ENCODE assay signal across 9 cellular contexts in the genomic region with DNA sequence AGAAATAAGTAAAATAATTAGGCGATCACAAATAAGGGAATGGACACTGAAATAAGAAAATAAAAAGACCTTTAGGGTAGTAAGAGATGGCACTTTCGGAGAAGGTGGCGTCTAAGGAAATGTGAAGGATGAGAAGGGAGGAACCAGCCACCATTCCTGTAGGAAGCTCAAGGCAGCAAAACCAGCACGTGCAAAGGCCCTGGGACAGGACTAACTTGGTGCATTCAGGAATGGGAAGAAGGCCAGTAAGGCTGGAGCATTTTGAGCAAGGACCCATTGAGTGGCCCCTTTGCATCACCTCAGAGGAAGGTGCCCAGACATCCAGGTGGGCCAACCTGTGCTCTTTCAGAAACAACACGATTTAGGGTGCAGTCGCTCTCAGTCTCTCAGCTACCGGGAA. TPM values are rescaled to one million over a fixed set of nuclear protein-coding genes. Genes with fewer than 3 reads are reported as not detected.
DNase-seq lines count a peak whose midpoint lies in the region; ATAC-seq and TF ChIP-seq lines count a peak whose summit lies in the region.
"Had no signal": no experiment of that assay in that cellular context is flagged by ENCODE, and none has a peak within 500 bp of the region (broad histone marks: within the 10 kb centered on the region; RNA-seq: fewer than 3 reads in every experiment).

No MANE protein-coding gene starts in this region.

- no peaks in the 10 kb centered on the region for H3K36me3 ChIP-seq in A673 (ENCODE audit: insufficient read depth, low read length, poor library complexity, severe bottlenecking)
- no peaks in the 10 kb centered on the region for H3K36me3 ChIP-seq in ascending aorta
- peaks cover 0 to 5% (median 0%) of the 10 kb centered on the region in 3 experiments for H3K36me3 ChIP-seq in naive thymus-derived CD4-positive, alpha-beta T cell (ENCODE audit: control insufficient read depth in 2 of 3, insufficient read depth in 3 of 3, low read length in 3 of 3)

- H3K27me3 ChIP-seq in A673 (replicated peaks; ENCODE audit: insufficient read depth, low read depth, low read length, poor library complexity) (no peaks in the 10 kb centered on the region), H9 (ENCODE audit: insufficient read depth, low read length) (peaks cover 7% of the 10 kb centered on the region; the same call in 1 of the 2 replicates), ascending aorta (no peaks in the 10 kb centered on the region)
- no peaks in the 10 kb centered on the region for H3K27me3 ChIP-seq in naive thymus-derived CD4-positive, alpha-beta T cell (ENCODE audit: control insufficient read depth in 2 of 2, insufficient read depth in 2 of 2, low read length in 2 of 2)

- no peak overlapping the region for H4K5ac ChIP-seq in H9 (ENCODE audit: insufficient read length, low read depth, low read length)

- H3K9me3 Mint-ChIP-seq in H9: peaks cover 0 to 6% of the 10 kb centered on the region in 2 experiments; a peak in 3 of 5 replicates
- peaks cover 0 to 5% (median 0%) of the 10 kb centered on the region in 11 donors for H3K9me3 Mint-ChIP-seq in naive thymus-derived CD4-positive, alpha-beta T cell

- no peak overlapping the region for H3K23ac ChIP-seq in H9 (ENCODE audit: insufficient read length, low read depth, low read length)

- H3K14ac ChIP-seq in H9 (ENCODE audit: insufficient read depth, low read length): no peak overlapping the region

- TF ChIP-seq CTCF in A673 (conservative IDR thresholded peaks at IDR 0.05; ENCODE audit: low read depth, low read length) (no peak), H9 (conservative IDR thresholded peaks at IDR 0.05) (no peak), ascending aorta (IDR thresholded peaks at IDR 0.05) (no peak)

- H2BK15ac ChIP-seq in H9 (ENCODE audit: low read depth, low read length): no peak overlapping the region

- H3K4me1 Mint-ChIP-seq in H9: peaks cover 34 to 36% of the 10 kb centered on the region in 2 experiments
- H3K4me1 Mint-ChIP-seq in naive thymus-derived CD4-positive, alpha-beta T cell: peaks cover 68 to 96% (median 86%) of the 10 kb centered on the region in 7 donors

- no peaks in the 10 kb centered on the region for H4K20me1 ChIP-seq in H9 (ENCODE audit: control insufficient read depth, insufficient read depth, insufficient read length)

- H3K23me2 ChIP-seq in H9 (ENCODE audit: insufficient read length, low read depth, low read length, poor library complexity, severe bottlenecking): peaks cover 7% of the 10 kb centered on the region

- no peak overlapping the region for H2BK120ac ChIP-seq in H9 (ENCODE audit: low read depth, low read length, poor library complexity, severe bottlenecking)

- no peak overlapping the region for H2AFZ ChIP-seq in H9 (ENCODE audit: low read length)

- no peak overlapping the region for H3K27ac Mint-ChIP-seq in H9
- peak overlapping the region; percentile 72 to 100 (median 99) for H3K27ac Mint-ChIP-seq in naive thymus-derived CD4-positive, alpha-beta T cell

- H3K36me3 Mint-ChIP-seq in H9 (ENCODE audit: insufficient read depth in 1 of 3, low read depth in 3 of 3): peaks cover 0 to 5% (median 0%) of the 10 kb centered on the region in 3 experiments; a peak in 2 of 7 replicates
- H3K36me3 Mint-ChIP-seq in naive thymus-derived CD4-positive, alpha-beta T cell: peaks cover 0 to 32% (median 0%) of the 10 kb centered on the region in 5 donors

- no peak overlapping the region for H2BK5ac ChIP-seq in H9 (ENCODE audit: insufficient read length, low read length)

- H3K56ac ChIP-seq in H9 (ENCODE audit: insufficient read length, low read depth, low read length): no peak overlapping the region

- H3T11ph ChIP-seq in H9 (ENCODE audit: low read length): no peak overlapping the region

- no peak overlapping the region for H3K4me2 ChIP-seq in H9 (ENCODE audit: insufficient read depth, insufficient read length, low read length)

- DNase-seq in A673 (ENCODE audit: low spot score) (no peak), H9 (no peak), ascending aorta (ENCODE audit: low spot score in 2 of 2) (no peak), SK-N-DZ (ENCODE audit: low spot score) (no peak), NCI-H2081 treated with DMSO at 0.1 percent for 48 hours (lab: John Stamatoyannopoulos, UW) (no peak)
- no peak for DNase-seq in naive thymus-derived CD4-positive, alpha-beta T cell
- no peak for DNase-seq in stimulated activated CD4-positive, alpha-beta T cell treated with anti-CD3 and anti-CD28 coated beads, Interleukin-2, amount 100 ng/mL, for 48 hours

- no peak overlapping the region for H2BK20ac ChIP-seq in H9 (ENCODE audit: low read depth, low read length, poor library complexity, severe bottlenecking)

- H2BK12ac ChIP-seq in H9 (ENCODE audit: insufficient read length, low read depth, low read length): no peak overlapping the region

- H3K4me3 Mint-ChIP-seq in H9: peak overlapping the region; percentile 73 to 91
- H3K4me3 Mint-ChIP-seq in naive thymus-derived CD4-positive, alpha-beta T cell: peak overlapping the region; percentile 86 to 99 (median 95)

- no peak overlapping the region for H3K27ac ChIP-seq in A673 (ENCODE audit: low read depth, low read length, poor library complexity, severe bottlenecking)
- H3K27ac ChIP-seq in H9 (ENCODE audit: insufficient read length, low read depth, low read length): no peak overlapping the region
- peak overlapping the region; percentile 84 to 94 for H3K27ac ChIP-seq in ascending aorta
- peak overlapping the region; percentile 97 for H3K27ac ChIP-seq in naive thymus-derived CD4-positive, alpha-beta T cell (ENCODE audit: low read depth, low read length)
- H3K27ac ChIP-seq: SK-N-MC had no signal

- H3K9me3 ChIP-seq in A673 (ENCODE audit: low read depth, low read length, poor library complexity, severe bottlenecking) (no peaks in the 10 kb centered on the region), H9 (ENCODE audit: control insufficient read depth, low read depth, low read length) (no peaks in the 10 kb centered on the region), ascending aorta (no peaks in the 10 kb centered on the region)
- no peaks in the 10 kb centered on the region for H3K9me3 ChIP-seq in naive thymus-derived CD4-positive, alpha-beta T cell (ENCODE audit: control insufficient read depth in 2 of 3, low read length in 3 of 3)

- no peak overlapping the region for H4K8ac ChIP-seq in H9 (replicated peaks; ENCODE audit: insufficient read length, low read depth, low read length)

- intact Hi-C loops in A673 (cut with micrococcal nuclease; ENCODE audit: unreplicated experiment) (no loop called here), ascending aorta (cut with DNase I) (loop anchor here (2.0 to 5.0 kb wide), 3 partner anchors 44 to 71 kb away; a partner anchor contains a TSS)
- intact Hi-C loops in naive thymus-derived CD4-positive, alpha-beta T cell (cut with micrococcal nuclease): loop anchor here (1.0 to 10.0 kb wide), 4 partner anchors 34 to 372 kb away; a partner anchor contains a TSS

- no peak overlapping the region for H3K18ac ChIP-seq in H9 (ENCODE audit: insufficient read length, low read depth, low read length)

- no peaks in the 10 kb centered on the region for H3K79me1 ChIP-seq in H9 (ENCODE audit: insufficient read depth, low read depth, low read length, poor library complexity, severe bottlenecking)

- no TSS peak for BruUV-seq in A673 (replicated peaks; lab: Mats Ljungman, UMichigan)

- no peak overlapping the region for H4K91ac ChIP-seq in H9 (ENCODE audit: insufficient read length, low read depth, low read length)

- no peaks in the 10 kb centered on the region for H3K79me2 ChIP-seq in H9 (ENCODE audit: insufficient read depth, low read length)

- peaks cover 83% of the 10 kb centered on the region for H3K27me3 Mint-ChIP-seq in H9 (ENCODE audit: low read depth)
- peaks cover 0 to 13% (median 0%) of the 10 kb centered on the region in 5 donors for H3K27me3 Mint-ChIP-seq in naive thymus-derived CD4-positive, alpha-beta T cell

- POLR2A ChIA-PET in A673 (lab: Charles Lee; ENCODE audit: low non-redundant PET): interaction anchor here (0.6 kb wide), 1 partner anchor 598 kb away, joined by 7 read pairs; no protein-coding TSS in a partner anchor
- POLR2A ChIA-PET in naive thymus-derived CD4-positive, alpha-beta T cell (lab: Charles Lee): interaction anchor here (0.5 to 7.2 kb wide), 11 partner anchors 8 to 78 kb away, joined by 3 to 66 read pairs (median 5); a partner anchor contains a TSS

- H3K4me3 ChIP-seq in A673 (ENCODE audit: low read depth, low read length, poor library complexity, severe bottlenecking) (peak overlapping the region; percentile 72), ascending aorta (peak overlapping the region in 1 of 2 donors; percentile 89)
- H3K4me3 ChIP-seq in naive thymus-derived CD4-positive, alpha-beta T cell (ENCODE audit: low read length): no peak overlapping the region

- no peak overlapping the region; the same call in 1 of the 2 replicates for H3K4ac ChIP-seq in H9 (ENCODE audit: low read depth, low read length)

- no peak for ATAC-seq in naive thymus-derived CD4-positive, alpha-beta T cell
- ATAC-seq in GM21786 (IDR thresholded peaks at IDR 0.05; ENCODE audit: unreplicated experiment): no peak

- no peak overlapping the region for H2AK5ac ChIP-seq in H9 (ENCODE audit: insufficient read length, low read length)

- peaks cover 27% of the 10 kb centered on the region for H3K4me1 ChIP-seq in A673 (ENCODE audit: insufficient read depth, low read length, poor library complexity, severe bottlenecking)
- 0 out of 2 replicates have a peak, but pooled peaks cover 3% of the 10 kb centered on the region for H3K4me1 ChIP-seq in H9 (ENCODE audit: insufficient read depth, low read length)
- peaks cover 0 to 23% of the 10 kb centered on the region in 2 donors for H3K4me1 ChIP-seq in ascending aorta
- peaks cover 59 to 75% of the 10 kb centered on the region in 2 donors for H3K4me1 ChIP-seq in naive thymus-derived CD4-positive, alpha-beta T cell (ENCODE audit: control insufficient read depth in 2 of 2, insufficient read depth in 2 of 2, low read length in 2 of 2)

- CTCF ChIA-PET in A673 (lab: Charles Lee): no interaction called here
- CTCF ChIA-PET in naive thymus-derived CD4-positive, alpha-beta T cell (lab: Charles Lee): interaction anchor here (1.1 to 2.7 kb wide), 3 partner anchors 25 to 103 kb away, joined by 3 to 11 read pairs (median 10); no protein-coding TSS in a partner anchor

- no peak overlapping the region for H3K9ac ChIP-seq in H9 (ENCODE audit: extremely low read depth, insufficient read length, low read length)

- WGBS in H9 (ENCODE audit: extremely low coverage, insufficient read length, low lambda C conversion rate): no CpG with 5 or more reads among the region's 7 CpGs

RNA-seq across cellular contexts. Expression of a gene that starts 0.7 kb away (rescaled TPM):
- total RNA-seq in A673 (2021) (30.2 and 34.4 TPM in 2 replicates), H9 (2021) (12.3 and 12.9 TPM in 2 replicates), ascending aorta (31.8 TPM)
- 100 to 1,000 TPM in 1 of 5 experiments, 10 to 100 TPM in 4; 25.3 to 101 (median 30.1) TPM for total RNA-seq in naive thymus-derived CD4-positive, alpha-beta T cell
- 10 to 100 TPM; 16.5 to 16.9 TPM for polyA plus RNA-seq in naive thymus-derived CD4-positive, alpha-beta T cell
- 19.7 TPM in 2 replicates for polyA plus RNA-seq in SK-N-DZ (2014; cell fraction: cytosol; rRNA removed)
- 11.5 and 15.3 TPM in 2 replicates for polyA plus RNA-seq in SK-N-DZ (2014; cell fraction: nucleus; rRNA removed)

Comparison
In these comparisons a context has a peak if more than half of its experiments do, and no peak if none do; other contexts are left out.
1. H3K27ac ChIP-seq: peak in ascending aorta (2 of 2) and naive thymus-derived CD4-positive, alpha-beta T cell (single experiment); none in A673 (single experiment) and H9 (single experiment).
2. H3K27ac Mint-ChIP-seq: peak in naive thymus-derived CD4-positive, alpha-beta T cell (9 of 9); none in H9 (0 of 3).